ENCODE assay signal across 22 cellular contexts in the genomic region with DNA sequence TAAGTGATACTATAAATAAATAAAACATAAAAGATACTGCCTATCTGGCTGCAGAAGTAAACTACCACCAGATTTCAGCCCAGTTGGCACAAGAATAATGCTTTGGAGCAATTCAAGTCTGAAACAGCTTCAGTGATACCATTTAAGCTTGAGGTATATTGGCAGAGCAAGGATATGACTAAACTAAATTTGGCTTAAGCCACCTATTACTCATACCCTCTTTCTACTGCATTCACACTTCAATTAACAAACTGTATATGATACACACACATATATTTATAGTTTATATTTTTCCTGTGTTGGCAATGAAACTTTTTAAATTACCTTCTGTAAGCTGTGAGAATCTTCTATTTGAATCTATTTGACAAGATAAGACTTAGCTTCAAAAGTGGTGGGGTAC.
DNase-seq lines count a peak whose midpoint lies in the region; TF ChIP-seq lines count a peak whose summit lies in the region.
"Had no signal": no experiment of that assay in that cellular context is flagged by ENCODE, and none has a peak within 500 bp of the region (broad histone marks: within the 10 kb centered on the region; RNA-seq: fewer than 3 reads in every experiment).

No MANE protein-coding gene starts in this region.

- no peak for TF ChIP-seq CTCF in choroid plexus epithelial cell (conservative IDR thresholded peaks at IDR 0.05; ENCODE audit: low read depth, low read length)

- peaks cover 0 to 11% (median 0%) of the 10 kb centered on the region in 6 donors for H3K9me3 Mint-ChIP-seq in immature natural killer cell
- H3K9me3 Mint-ChIP-seq: stimulated activated naive B cell treated with anti-CD40 and anti-IgM and Interleukin-4, amounts not matched to agents 10 μg/mL and 1 μg/mL and 100 μg/mL, for 72 hours had no signal

- no peak overlapping the region for H3K4me3 Mint-ChIP-seq in immature natural killer cell
- H3K4me3 Mint-ChIP-seq: activated B cell treated with CpG ODN at 0.5 μM for 24 hours; activated T-cell treated with anti-CD3 and anti-CD28 coated beads, Interleukin-2, amount 50 U/mL, for 72 hours; stimulated activated naive B cell treated with anti-CD40 and anti-IgM and Interleukin-4, amounts not matched to agents 10 μg/mL and 1 μg/mL and 100 μg/mL, for 72 hours had no signal

- intact Hi-C loops in head of caudate nucleus (cut with DNase I) = no loop called here

- H3K36me3 Mint-ChIP-seq in immature natural killer cell = no peaks in the 10 kb centered on the region
- H3K36me3 Mint-ChIP-seq: stimulated activated naive B cell treated with anti-CD40 and anti-IgM and Interleukin-4, amounts not matched to agents 10 μg/mL and 1 μg/mL and 100 μg/mL, for 72 hours had no signal

- H3K4me1 Mint-ChIP-seq in immature natural killer cell = no peaks in the 10 kb centered on the region
- H3K4me1 Mint-ChIP-seq: activated B cell treated with CpG ODN at 0.5 μM for 24 hours; stimulated activated naive B cell treated with anti-CD40 and anti-IgM and Interleukin-4, amounts not matched to agents 10 μg/mL and 1 μg/mL and 100 μg/mL, for 72 hours had no signal

- DNase-seq in H4 (ENCODE audit: low spot score) (peak; percentile 30), NCI-H446 treated with DMSO at 0.1 percent for 48 hours (lab: John Stamatoyannopoulos, UW) (peak; percentile 84), choroid plexus epithelial cell (ENCODE audit: low read depth) (peak; percentile 10), middle frontal gyrus (ENCODE audit: extremely low spot score, low spot score) (peak; percentile 11), head of caudate nucleus (no peak), immature natural killer cell (no peak)
- DNase-seq in activated CD8-positive, alpha-beta memory T cell treated with anti-CD3 and anti-CD28 coated beads for 24 hours = no peak
- DNase-seq: activated B cell treated with CpG ODN at 0.5 μM for 24 hours; activated naive CD4-positive, alpha-beta T cell treated with anti-CD3 and anti-CD28 coated beads, Interleukin-2, amount 50 U/mL, for 16 hours; activated T-cell treated with anti-CD3 and anti-CD28 coated beads, Interleukin-2, amount 50 U/mL, for 72 hours; AML-193; DND-41; lower lobe of right lung; NCI-H1417 treated with DMSO at 0.1 percent for 48 hours; NCI-H748 treated with DMSO at 0.1 percent for 48 hours; nucleus accumbens; right lobe of liver; stimulated activated naive B cell treated with anti-CD40 and anti-IgM and Interleukin-4, amounts not matched to agents 10 μg/mL and 1 μg/mL and 100 μg/mL, for 72 hours; thyroid gland had no signal

- no peak overlapping the region for H3K27ac Mint-ChIP-seq in immature natural killer cell
- H3K27ac Mint-ChIP-seq: activated B cell treated with CpG ODN at 0.5 μM for 24 hours; activated T-cell treated with anti-CD3 and anti-CD28 coated beads, Interleukin-2, amount 50 U/mL, for 72 hours; stimulated activated naive B cell treated with anti-CD40 and anti-IgM and Interleukin-4, amounts not matched to agents 10 μg/mL and 1 μg/mL and 100 μg/mL, for 72 hours had no signal

- H3K27me3 Mint-ChIP-seq in immature natural killer cell (ENCODE audit: low read depth in 3 of 3) = peaks cover 0 to 2% (median 0%) of the 10 kb centered on the region in 3 donors
- H3K27me3 Mint-ChIP-seq: activated B cell treated with CpG ODN at 0.5 μM for 24 hours; stimulated activated naive B cell treated with anti-CD40 and anti-IgM and Interleukin-4, amounts not matched to agents 10 μg/mL and 1 μg/mL and 100 μg/mL, for 72 hours had no signal

- H3K4me3 ChIP-seq in choroid plexus epithelial cell (ENCODE audit: low read depth, low read length) = no peak overlapping the region
- H3K4me3 ChIP-seq: ascending aorta, coronary artery, lower lobe of right lung, right lobe of liver, SK-N-MC, thyroid gland had no signal

Comparison
In these comparisons a context has a peak if more than half of its experiments do, and no peak if none do; other contexts are left out.
1. DNase-seq: peak in H4 (single experiment), NCI-H446 treated with DMSO at 0.1 percent for 48 hours (single experiment), choroid plexus epithelial cell (single experiment) and middle frontal gyrus (single experiment); none in head of caudate nucleus (0 of 42), immature natural killer cell (0 of 3) and activated CD8-positive, alpha-beta memory T cell treated with anti-CD3 and anti-CD28 coated beads for 24 hours (single experiment).